8 cellular contexts compared by ENCODE assay signal in genomic region chr2:584863-585823, GRCh38.
DNase-seq lines count a peak whose midpoint lies in the region; ATAC-seq lines count a peak whose summit lies in the region.

No MANE protein-coding gene starts in this region.

- peaks cover 13% of the 10 kb centered on the region for H3K27me3 Mint-ChIP-seq in activated CD4-positive, alpha-beta T cell treated with anti-CD3 and anti-CD28 coated beads, Interleukin-2, amount 10 ng/mL, durations not matched to agents 7 days and 5 days
- H3K27me3 Mint-ChIP-seq in naive thymus-derived CD8-positive, alpha-beta T cell: peaks cover 0 to 17% (median 15%) of the 10 kb centered on the region in 5 donors

- no peak overlapping the region for H3K27ac Mint-ChIP-seq in activated CD4-positive, alpha-beta T cell treated with anti-CD3 and anti-CD28 coated beads, Interleukin-2, amount 10 ng/mL, durations not matched to agents 7 days and 5 days
- H3K27ac Mint-ChIP-seq in naive thymus-derived CD8-positive, alpha-beta T cell: peak overlapping the region; percentile 17 to 89 (median 63)

- CTCF ChIA-PET in activated CD4-positive, alpha-beta T cell treated with anti-CD3 and anti-CD28 coated beads, Interleukin-2, amount 10 ng/mL, durations not matched to agents 7 days and 5 days (lab: Charles Lee): interaction anchor here (0.9 kb wide), 1 partner anchor 9 kb away, joined by 3 read pairs; no protein-coding TSS in a partner anchor

- POLR2A ChIA-PET in activated CD4-positive, alpha-beta T cell treated with anti-CD3 and anti-CD28 coated beads, Interleukin-2, amount 10 ng/mL, durations not matched to agents 7 days and 5 days (lab: Charles Lee): no interaction called here
- POLR2A ChIA-PET in naive thymus-derived CD8-positive, alpha-beta T cell (lab: Charles Lee): interaction anchor here (0.7 kb wide), 1 partner anchor 191 kb away, joined by 3 read pairs; no protein-coding TSS in a partner anchor

- H3K4me3 Mint-ChIP-seq in activated CD4-positive, alpha-beta T cell treated with anti-CD3 and anti-CD28 coated beads, Interleukin-2, amount 10 ng/mL, durations not matched to agents 7 days and 5 days: peak overlapping the region; percentile 4
- H3K4me3 Mint-ChIP-seq in naive thymus-derived CD8-positive, alpha-beta T cell: peak overlapping the region; percentile 58 to 90 (median 77)

- peaks cover 14% of the 10 kb centered on the region for H3K4me1 Mint-ChIP-seq in activated CD4-positive, alpha-beta T cell treated with anti-CD3 and anti-CD28 coated beads, Interleukin-2, amount 10 ng/mL, durations not matched to agents 7 days and 5 days
- H3K4me1 Mint-ChIP-seq in naive thymus-derived CD8-positive, alpha-beta T cell: peaks cover 4 to 17% (median 14%) of the 10 kb centered on the region in 4 donors

- H3K9me3 Mint-ChIP-seq in activated CD4-positive, alpha-beta T cell treated with anti-CD3 and anti-CD28 coated beads, Interleukin-2, amount 10 ng/mL, durations not matched to agents 7 days and 5 days: peaks cover 2% of the 10 kb centered on the region
- H3K9me3 Mint-ChIP-seq in naive thymus-derived CD8-positive, alpha-beta T cell: no peaks in the 10 kb centered on the region

- no peaks in the 10 kb centered on the region for H3K36me3 Mint-ChIP-seq in activated CD4-positive, alpha-beta T cell treated with anti-CD3 and anti-CD28 coated beads, Interleukin-2, amount 10 ng/mL, durations not matched to agents 7 days and 5 days (ENCODE audit: low read depth)
- no peaks in the 10 kb centered on the region for H3K36me3 Mint-ChIP-seq in naive thymus-derived CD8-positive, alpha-beta T cell

- ATAC-seq in GM19372 (IDR thresholded peaks at IDR 0.05; ENCODE audit: low read depth, unreplicated experiment) (peak; percentile 92), HG03175 (IDR thresholded peaks at IDR 0.05; ENCODE audit: unreplicated experiment) (peak; percentile 82), HG02840 (IDR thresholded peaks at IDR 0.05; ENCODE audit: low FRiP score, unreplicated experiment) (no peak)
- peak; percentile 88 to 93 for ATAC-seq in naive thymus-derived CD8-positive, alpha-beta T cell

- DNase-seq in activated CD4-positive, alpha-beta T cell treated with anti-CD3 and anti-CD28 coated beads, Interleukin-2, amount 10 ng/mL, durations not matched to agents 7 days and 5 days: peak; percentile 62
- peak in 8 of 10 donors; percentile 16 to 63 (median 50) for DNase-seq in naive thymus-derived CD8-positive, alpha-beta T cell
- DNase-seq in CD1c-positive myeloid dendritic cell (ENCODE audit: extremely low spot score) (no peak), NCI-H446 treated with DMSO at 0.1 percent for 48 hours (lab: John Stamatoyannopoulos, UW) (no peak), iPS-NIHi7 (ENCODE audit: extremely low spot score) (no peak)

Comparison
In these comparisons a context has a peak if more than half of its experiments do, and no peak if none do; other contexts are left out.
1. DNase-seq: peak in activated CD4-positive, alpha-beta T cell treated with anti-CD3 and anti-CD28 coated beads, Interleukin-2, amount 10 ng/mL, durations not matched to agents 7 days and 5 days (single experiment) and naive thymus-derived CD8-positive, alpha-beta T cell (8 of 10); none in CD1c-positive myeloid dendritic cell (single experiment), NCI-H446 treated with DMSO at 0.1 percent for 48 hours (single experiment) and iPS-NIHi7 (single experiment).